In the genomic region with DNA sequence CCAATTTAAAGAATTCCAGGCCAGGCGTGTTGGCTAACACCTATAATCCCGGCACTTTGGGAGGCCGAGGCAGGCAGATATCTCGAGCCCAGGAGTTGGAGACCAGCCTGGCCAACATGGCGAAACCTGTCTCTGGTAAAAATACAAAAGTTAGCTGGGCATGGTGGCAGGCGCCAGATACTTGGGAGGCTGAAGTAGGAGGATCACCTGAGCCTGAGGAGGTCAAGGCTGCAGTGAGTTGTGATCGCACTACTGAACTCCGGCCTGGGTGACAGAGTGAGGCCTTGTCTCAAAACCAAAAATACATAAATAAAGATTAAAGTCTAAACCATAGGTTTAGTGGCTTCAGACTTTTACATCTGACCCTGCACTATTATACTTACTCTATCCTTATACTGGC, we compare ENCODE assay signal across 11 cellular contexts.
"Had no signal": no experiment of that assay in that cellular context is flagged by ENCODE, and none has a peak within 500 bp of the region (broad histone marks: within the 10 kb centered on the region; RNA-seq: fewer than 3 reads in every experiment).

No MANE protein-coding gene starts in this region.

- H3K9me3 Mint-ChIP-seq: GM23338, H9, HFFc6 had no signal

- ATAC-seq: GM23338, HCT116 had no signal

- DNase-seq: GM23248, GOT3, H7, H9, HCEC 1CT, HFFc6 had no signal

- H3K9ac ChIP-seq: GM23248 had no signal

- H3K4me1 ChIP-seq: HAP-1 had no signal

- H3K27ac ChIP-seq: GM23248 had no signal

- H3K4me2 ChIP-seq: GM23338 had no signal

- H3K4me3 Mint-ChIP-seq: GM23338, H9, HFFc6 had no signal

- H3K9me3 ChIP-seq: HAP-1 had no signal

- H2AFZ ChIP-seq: GM23248, GM23338 had no signal

- H3K4me3 ChIP-seq: GM23248, GM23338, HAP-1 had no signal

- H3K36me3 ChIP-seq: HAP-1 had no signal

- FAIRE-seq: H1, H54 had no signal

- H3K27ac Mint-ChIP-seq: GM23338, H9, HFFc6 had no signal
